ENCODE assay signal across 2 cellular contexts in the genomic region with DNA sequence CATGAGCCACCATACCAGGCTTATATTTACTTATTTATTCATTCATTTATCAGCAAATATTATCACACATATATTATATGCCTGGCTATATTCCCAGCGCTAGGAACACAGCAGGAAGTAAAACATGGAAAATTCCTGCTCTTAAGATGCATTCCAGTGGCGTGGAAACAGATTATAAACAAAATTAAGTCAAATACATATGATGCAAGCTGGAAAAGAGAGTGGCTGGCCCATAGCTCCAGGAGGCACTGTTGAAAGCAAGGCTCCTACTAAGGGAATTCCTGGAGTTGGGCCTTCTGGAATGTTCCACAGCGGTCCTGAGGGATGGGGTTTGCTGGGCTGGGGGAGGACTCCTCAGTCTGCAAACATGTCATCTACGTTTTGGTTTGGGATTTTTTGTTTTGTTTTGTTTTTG.
TF ChIP-seq lines count a peak whose summit lies in the region.

No MANE protein-coding gene starts in this region.

TF ChIP-seq in A549, 52 proteins besides CTCF, POLR2A, EP300 and RAD21:
- TF ChIP-seq GATA3 (IDR thresholded peaks at IDR 0.05; ENCODE audit: borderline replicate concordance), result peak; percentile 90
- TF ChIP-seq, protein P1, sequence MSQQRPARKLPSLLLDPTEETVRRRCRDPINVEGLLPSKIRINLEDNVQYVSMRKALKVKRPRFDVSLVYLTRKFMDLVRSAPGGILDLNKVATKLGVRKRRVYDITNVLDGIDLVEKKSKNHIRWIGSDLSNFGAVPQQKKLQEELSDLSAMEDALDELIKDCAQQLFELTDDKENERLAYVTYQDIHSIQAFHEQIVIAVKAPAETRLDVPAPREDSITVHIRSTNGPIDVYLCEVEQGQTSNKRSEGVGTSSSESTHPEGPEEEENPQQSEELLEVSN (IDR thresholded peaks at IDR 0.05; ENCODE audit: borderline replicate concordance, low read depth), result no peak
- TF ChIP-seq, protein P2, sequence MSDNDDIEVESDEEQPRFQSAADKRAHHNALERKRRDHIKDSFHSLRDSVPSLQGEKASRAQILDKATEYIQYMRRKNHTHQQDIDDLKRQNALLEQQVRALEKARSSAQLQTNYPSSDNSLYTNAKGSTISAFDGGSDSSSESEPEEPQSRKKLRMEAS (IDR thresholded peaks at IDR 0.05), result peak; percentile 53; the same call in 1 of the 2 replicates
- TF ChIP-seq MAFK (IDR thresholded peaks at IDR 0.05; ENCODE audit: partially characterized antibody), result no peak
- TF ChIP-seq EHF (CRISPR knock-in tag; IDR thresholded peaks at IDR 0.05), result no peak
- TF ChIP-seq, protein P3, sequence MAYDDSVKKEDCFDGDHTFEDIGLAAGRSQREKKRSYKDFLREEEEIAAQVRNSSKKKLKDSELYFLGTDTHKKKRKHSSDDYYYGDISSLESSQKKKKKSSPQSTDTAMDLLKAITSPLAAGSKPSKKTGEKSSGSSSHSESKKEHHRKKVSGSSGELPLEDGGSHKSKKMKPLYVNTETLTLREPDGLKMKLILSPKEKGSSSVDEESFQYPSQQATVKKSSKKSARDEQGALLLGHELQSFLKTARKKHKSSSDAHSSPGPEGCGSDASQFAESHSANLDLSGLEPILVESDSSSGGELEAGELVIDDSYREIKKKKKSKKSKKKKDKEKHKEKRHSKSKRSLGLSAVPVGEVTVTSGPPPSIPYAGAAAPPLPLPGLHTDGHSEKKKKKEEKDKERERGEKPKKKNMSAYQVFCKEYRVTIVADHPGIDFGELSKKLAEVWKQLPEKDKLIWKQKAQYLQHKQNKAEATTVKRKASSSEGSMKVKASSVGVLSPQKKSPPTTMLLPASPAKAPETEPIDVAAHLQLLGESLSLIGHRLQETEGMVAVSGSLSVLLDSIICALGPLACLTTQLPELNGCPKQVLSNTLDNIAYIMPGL (CRISPR knock-in tag; IDR thresholded peaks at IDR 0.05; ENCODE audit: borderline replicate concordance), result no peak
- TF ChIP-seq CEBPB (IDR thresholded peaks at IDR 0.05), result peak in 1 of 2 experiments; percentile 77; a peak in 2 of 4 replicates
- TF ChIP-seq PHF8 (IDR thresholded peaks at IDR 0.05; ENCODE audit: borderline replicate concordance, low read depth), result no peak
- TF ChIP-seq FOSL2 (IDR thresholded peaks at IDR 0.05), result no peak
- peak; percentile 47; the same call in 1 of the 2 replicates for TF ChIP-seq FOSL2 (CRISPR knock-in tag; IDR thresholded peaks at IDR 0.05)

TF ChIP-seq in endothelial cell of umbilical vein, 7 proteins besides CTCF, POLR2A, EP300 and RAD21:
- TF ChIP-seq POLR2AphosphoS5 (IDR thresholded peaks at IDR 0.05; ENCODE audit: insufficient read depth, low read depth, low read length), result no peak
- no peak for TF ChIP-seq FOS (IDR thresholded peaks at IDR 0.05; ENCODE audit: borderline replicate concordance, insufficient read depth, low read length)
- no peak for TF ChIP-seq MYC (IDR thresholded peaks at IDR 0.05; ENCODE audit: low read depth, low read length)
- no peak for TF ChIP-seq JUN (IDR thresholded peaks at IDR 0.05; ENCODE audit: borderline replicate concordance, insufficient read depth, insufficient read length, low read depth)
- TF ChIP-seq EZH2 (IDR thresholded peaks at IDR 0.05; ENCODE audit: borderline replicate concordance, low read depth, low read length, severe bottlenecking), result no peak
- TF ChIP-seq, protein P2 (IDR thresholded peaks at IDR 0.05; ENCODE audit: insufficient read depth, insufficient read length), result no peak
- TF ChIP-seq GATA2 (IDR thresholded peaks at IDR 0.05; ENCODE audit: insufficient read depth, insufficient read length, low read depth, low read length), result no peak
